8 cellular contexts compared by ENCODE assay signal in the genomic region with DNA sequence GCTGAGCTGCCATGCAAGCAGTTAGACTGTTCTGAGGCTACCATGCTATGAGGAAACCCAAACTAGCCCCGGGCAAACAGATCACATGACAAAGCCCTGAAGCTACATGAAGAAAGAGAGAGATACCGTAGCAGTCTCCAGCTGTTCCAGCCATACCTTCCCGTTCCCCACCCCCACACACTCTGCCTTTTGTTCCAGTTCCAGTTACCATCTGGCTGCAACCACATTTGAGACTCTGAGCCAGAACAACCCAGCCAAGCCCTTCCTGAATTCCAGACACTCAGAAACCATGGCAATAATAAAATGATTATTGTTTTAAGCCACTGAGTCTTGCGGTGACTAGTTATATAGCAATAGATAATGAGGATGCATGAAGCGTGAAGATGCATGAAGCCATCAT. TPM values are rescaled to one million over a fixed set of nuclear protein-coding genes. Genes with fewer than 3 reads are reported as not detected.
DNase-seq lines count a peak whose midpoint lies in the region; ATAC-seq, FAIRE-seq and TF ChIP-seq lines count a peak whose summit lies in the region.

No MANE protein-coding gene starts in this region.

- H3K4me3 ChIP-seq in vagina (no peak overlapping the region), HepG2 (replicated peaks in 1 of 3; ENCODE audit: insufficient read depth in 1 of 3, low read depth in 2 of 3, low read length in 3 of 3) (no peak overlapping the region)

- no peaks in the 10 kb centered on the region for H3K36me3 ChIP-seq in vagina
- H3K36me3 ChIP-seq in HepG2 (replicated peaks in 1 of 2; ENCODE audit: control insufficient read depth in 1 of 2, insufficient read depth in 2 of 2, low read length in 2 of 2), result no peaks in the 10 kb centered on the region

- in situ Hi-C loops in HepG2 (cut with HindIII; ENCODE audit: extremely low pct_ligation_motif_present, low pct_unique_long_range_greater_than_20kb), result loop anchor here (5.0 kb wide), 1 partner anchor 211 kb away; no protein-coding TSS in a partner anchor

- peak overlapping the region; percentile 48 for H3K27ac ChIP-seq in vagina
- H3K27ac ChIP-seq in HepG2 (ENCODE audit: extremely low read length, insufficient read depth, low read length), result no peak overlapping the region

- CTCF ChIA-PET in HepG2 (lab: Yijun Ruan, JAX; ENCODE audit: low intra/inter-chr PET ratio, low total read pairs), result interaction anchor here (3.0 kb wide), 1 partner anchor 209 kb away, joined by 23 read pairs; no protein-coding TSS in a partner anchor

- no peak for TF ChIP-seq RAD21 in HepG2 (CRISPR knock-in tag; IDR thresholded peaks at IDR 0.05)

- H3K79me2 ChIP-seq in HepG2 (ENCODE audit: insufficient read depth, low read length), result no peaks in the 10 kb centered on the region

- no peaks in the 10 kb centered on the region for H4K20me1 ChIP-seq in HepG2 (ENCODE audit: insufficient read depth, low read length)

- H3K9me3 ChIP-seq in vagina (no peaks in the 10 kb centered on the region), HepG2 (ENCODE audit: low read length) (peaks cover 16% of the 10 kb centered on the region)

- POLR2A ChIA-PET in HepG2 (lab: Yijun Ruan, JAX), result interaction anchor here (1.4 kb wide), 1 partner anchor 27 kb away, joined by 3 read pairs; no protein-coding TSS in a partner anchor

- H3K27me3 ChIP-seq in vagina (no peaks in the 10 kb centered on the region), HepG2 (ENCODE audit: control insufficient read depth in 1 of 2, insufficient read depth in 2 of 2, low read length in 2 of 2) (no peaks in the 10 kb centered on the region)

- TF ChIP-seq EP300 in HepG2 (IDR thresholded peaks at IDR 0.05; ENCODE audit: low read depth in 2 of 2, low read length in 2 of 2) (no peak), HepG2 (CRISPR knock-in tag; IDR thresholded peaks at IDR 0.05; ENCODE audit: borderline replicate concordance) (no peak)

- no peak for TF ChIP-seq POLR2A in vagina (IDR thresholded peaks at IDR 0.05)
- no peak for TF ChIP-seq POLR2A in HepG2 (IDR thresholded peaks at IDR 0.05; ENCODE audit: insufficient read depth in 1 of 2, low read depth in 2 of 2, low read length in 2 of 2)

- DNase-seq in SKM-1 treated with dmso at 0.1 percent for 144 hours (lab: John Stamatoyannopoulos, UW; ENCODE audit: unreplicated experiment), result peak; percentile 20
- DNase-seq in SKM-1 (lab: John Stamatoyannopoulos, UW; ENCODE audit: unreplicated experiment), result no peak
- DNase-seq in amniotic epithelial cell (ENCODE audit: low read depth), result peak; percentile 74
- peak; percentile 33 for DNase-seq in iPS-NIHi11 (ENCODE audit: low spot score)
- DNase-seq in vagina (ENCODE audit: extremely low spot score in 2 of 2), result no peak
- no peak for DNase-seq in HepG2 (ENCODE audit: low spot score)

- H3K4me2 ChIP-seq in HepG2 (ENCODE audit: low read depth, low read length), result no peak overlapping the region

- TF ChIP-seq CTCF in vagina (IDR thresholded peaks at IDR 0.05) (no peak), HepG2 (CRISPR knock-in tag; IDR thresholded peaks at IDR 0.05) (no peak)

- H3K4me1 ChIP-seq in vagina, result peaks cover 38% of the 10 kb centered on the region
- H3K4me1 ChIP-seq in HepG2 (ENCODE audit: insufficient read depth, low read length), result peaks cover 14% of the 10 kb centered on the region

- H2AFZ ChIP-seq in HepG2 (ENCODE audit: low read length), result no peak overlapping the region

- no peak overlapping the region for H3K9ac ChIP-seq in HepG2 (ENCODE audit: insufficient read depth, low read depth, low read length)

- intact Hi-C loops in vagina (cut with DNase I) (loop anchor here (5.0 kb wide), 1 partner anchor 211 kb away; no protein-coding TSS in a partner anchor), HepG2 (cut with micrococcal nuclease; ENCODE audit: unreplicated experiment) (loop anchor here (5.0 kb wide), 1 partner anchor 101 kb away; no protein-coding TSS in a partner anchor)

- ATAC-seq in HepG2, result no peak
- no peak for ATAC-seq in GM18858 (IDR thresholded peaks at IDR 0.05; ENCODE audit: unreplicated experiment)
- ATAC-seq in HG03460 (IDR thresholded peaks at IDR 0.05; ENCODE audit: unreplicated experiment), result no peak

- no TSS peak for BruUV-seq in HepG2 (replicated peaks; lab: Mats Ljungman, UMichigan)

- WGBS in HepG2 (ENCODE audit: low lambda C conversion rate), result 75% methylated on average over 5 of the region's 5 CpGs

- FAIRE-seq in HepG2 (lab: Jason Lieb, UNC), result no peak

TF ChIP-seq in HepG2, 621 proteins besides CTCF, POLR2A, EP300 and RAD21:
- no peak for TF ChIP-seq SIX4 (CRISPR knock-in tag; IDR thresholded peaks at IDR 0.05)

RNA-seq across cellular contexts. Expression of a gene that starts 28.3 kb away (rescaled TPM):
- total RNA-seq in vagina (86.9 TPM), HepG2 (2016; rRNA removed; fragmentation: Illumina TruSeq; extraction: Trizol) (2.4 and 2.5 TPM in 2 replicates)
- 0.97 and 1.3 TPM in 2 replicates for total RNA-seq in HepG2 (2016; cell fraction: cytosol; rRNA removed; fragmentation: Illumina TruSeq; extraction: Trizol; ENCODE audit: low read depth)
- 2.5 and 2.7 TPM in 2 replicates for total RNA-seq in HepG2 (2016; cell fraction: insoluble cytoplasmic fraction; rRNA removed; fragmentation: Illumina TruSeq; extraction: Trizol)
- total RNA-seq in HepG2 (2016; cell fraction: membrane; rRNA removed; fragmentation: Illumina TruSeq; extraction: Trizol), result 2.7 and 3.4 TPM in 2 replicates
- 2.6 and 4.1 TPM in 2 replicates for total RNA-seq in HepG2 (2016; cell fraction: nucleus; rRNA removed; fragmentation: Illumina TruSeq; extraction: Trizol)
- polyA plus RNA-seq in HepG2 (2011; rRNA removed), result 5.1 and 6.3 TPM in 2 replicates
- polyA plus RNA-seq in HepG2 (2011; cell fraction: cytosol; rRNA removed), result 2.9 and 3.5 TPM in 2 replicates
- 7.6 and 9.1 TPM in 2 replicates for polyA plus RNA-seq in HepG2 (2011; cell fraction: nucleus; rRNA removed)
- polyA plus RNA-seq in HepG2 (2012), result 8.9 and 11.8 TPM in 2 replicates
- polyA plus RNA-seq in HepG2 (2016; cell fraction: cytosol; fragmentation: Illumina TruSeq; extraction: Trizol; ENCODE audit: low read depth), result 1.6 TPM in 2 replicates
- 1.5 and 1.8 TPM in 2 replicates for polyA plus RNA-seq in HepG2 (2016; cell fraction: insoluble cytoplasmic fraction; fragmentation: Illumina TruSeq; extraction: Trizol; ENCODE audit: low read depth)
- polyA plus RNA-seq in HepG2 (2016; cell fraction: membrane; fragmentation: Illumina TruSeq; extraction: Trizol; ENCODE audit: low read depth), result 2.1 and 2.3 TPM in 2 replicates
- 2.1 and 2.4 TPM in 2 replicates for polyA plus RNA-seq in HepG2 (2016; cell fraction: nucleus; fragmentation: Illumina TruSeq; extraction: Trizol; ENCODE audit: insufficient read depth, low read depth)
- polyA minus RNA-seq in HepG2 (2011; rRNA and poly(A)+ RNA removed; ENCODE audit: low replicate concordance), result 10.0 and 31.5 TPM in 2 replicates
- polyA minus RNA-seq in HepG2 (2011; cell fraction: cytosol; rRNA and poly(A)+ RNA removed), result 7.6 and 13.8 TPM in 2 replicates
- polyA minus RNA-seq in HepG2 (2011; cell fraction: nucleus; rRNA and poly(A)+ RNA removed), result 28.8 and 31.8 TPM in 2 replicates

Comparison
In these comparisons a context has a peak if more than half of its experiments do, and no peak if none do; other contexts are left out.
1. DNase-seq: peak in SKM-1 treated with dmso at 0.1 percent for 144 hours (single experiment), amniotic epithelial cell (single experiment) and iPS-NIHi11 (single experiment); none in SKM-1 (single experiment), vagina (0 of 2) and HepG2 (single experiment).
2. RNA of a gene that starts 28.3 kb away (total RNA-seq): 86.9 TPM in vagina (single experiment); 0.97 to 4.1 TPM in HepG2; every median in the first group is over 10 times any median in the second.